1 cellular context compared by ENCODE assay signal in genomic region chr16:3866703-3867431, GRCh38.
TF ChIP-seq lines count a peak whose summit lies in the region.

No MANE protein-coding gene starts in this region.

TF ChIP-seq in K562, 482 proteins besides CTCF, POLR2A, EP300 and RAD21:
- TF ChIP-seq ZNF316 (IDR thresholded peaks at IDR 0.05) (peak; percentile 24; the same call in 1 of the 2 replicates), ADNP (tag; IDR thresholded peaks at IDR 0.05) (no peak)
TF ChIP-seq in K562: peak in this region for 1.
